15 cellular contexts compared by ENCODE assay signal in genomic region chr18:3379685-3380084, GRCh38.
"Had no signal": no experiment of that assay in that cellular context is flagged by ENCODE, and none has a peak within 500 bp of the region (broad histone marks: within the 10 kb centered on the region; RNA-seq: fewer than 3 reads in every experiment).

No MANE protein-coding gene starts in this region.

- ATAC-seq: heart left ventricle; right cardiac atrium; stimulated activated memory B cell treated with anti-CD40 and anti-IgM and Interleukin-4, amounts not matched to agents 10 μg/mL and 1 μg/mL and 100 μg/mL, for 72 hours had no signal

- FAIRE-seq: frontal cortex, pancreas had no signal

- H3K9me3 ChIP-seq: heart left ventricle, pancreas, tibial artery, upper lobe of left lung, vagina had no signal

- H3K4me3 ChIP-seq: coronary artery, heart left ventricle, pancreas, smooth muscle cell, tibial artery, upper lobe of left lung, vagina had no signal

- H3K36me3 ChIP-seq: heart left ventricle, pancreas, tibial artery, upper lobe of left lung, vagina had no signal

- H3K27me3 ChIP-seq: heart left ventricle, pancreas, tibial artery, upper lobe of left lung, vagina had no signal

- H3K4me1 ChIP-seq: heart left ventricle, pancreas, tibial artery, upper lobe of left lung had no signal

- H3K27ac ChIP-seq: coronary artery, heart left ventricle, pancreas, tibial artery, upper lobe of left lung, vagina had no signal

- H3K4me2 ChIP-seq: smooth muscle cell had no signal

- DNase-seq: effector CD4-positive, alpha-beta T cell; endodermal cell; heart left ventricle; hippocampal formation; occipital lobe; pancreas; right cardiac atrium; stimulated activated CD4-positive, alpha-beta T cell treated with anti-CD3 and anti-CD28 coated beads, Interleukin-4, amount 100 ng/mL, for 24 hours; upper lobe of left lung had no signal
